1 cellular context compared by ENCODE assay signal in genomic region chr14:75126679-75127473, GRCh38.
TF ChIP-seq lines count a peak whose summit lies in the region.

NEK9 (minus strand) TSS chr14:75127048; CDS start chr14:75126921, 127 bp downstream.

TF ChIP-seq in HepG2, 621 proteins besides CTCF, POLR2A, EP300 and RAD21 (continued from another document and continues in another):
- no peak; the same call in 1 of the 2 replicates for TF ChIP-seq KIAA2018 (CRISPR knock-in tag; IDR thresholded peaks at IDR 0.05; ENCODE audit: borderline replicate concordance)
- no peak for TF ChIP-seq NPAS2 (CRISPR knock-in tag; IDR thresholded peaks at IDR 0.05; ENCODE audit: borderline replicate concordance)
- TF ChIP-seq ZMAT5 (CRISPR knock-in tag; IDR thresholded peaks at IDR 0.05; ENCODE audit: borderline replicate concordance, low read depth), result no peak
- peak; percentile 83 for TF ChIP-seq MAX (IDR thresholded peaks at IDR 0.05)
- TF ChIP-seq HOXA3 (CRISPR knock-in tag; IDR thresholded peaks at IDR 0.05), result peak; percentile 88
- TF ChIP-seq SMARCE1 (IDR thresholded peaks at IDR 0.05; ENCODE audit: borderline replicate concordance), result no peak
- peak; percentile 75; the same call in 1 of the 2 replicates for TF ChIP-seq ZNF232 (CRISPR knock-in tag; IDR thresholded peaks at IDR 0.05; ENCODE audit: borderline replicate concordance)
- TF ChIP-seq, protein P1, sequence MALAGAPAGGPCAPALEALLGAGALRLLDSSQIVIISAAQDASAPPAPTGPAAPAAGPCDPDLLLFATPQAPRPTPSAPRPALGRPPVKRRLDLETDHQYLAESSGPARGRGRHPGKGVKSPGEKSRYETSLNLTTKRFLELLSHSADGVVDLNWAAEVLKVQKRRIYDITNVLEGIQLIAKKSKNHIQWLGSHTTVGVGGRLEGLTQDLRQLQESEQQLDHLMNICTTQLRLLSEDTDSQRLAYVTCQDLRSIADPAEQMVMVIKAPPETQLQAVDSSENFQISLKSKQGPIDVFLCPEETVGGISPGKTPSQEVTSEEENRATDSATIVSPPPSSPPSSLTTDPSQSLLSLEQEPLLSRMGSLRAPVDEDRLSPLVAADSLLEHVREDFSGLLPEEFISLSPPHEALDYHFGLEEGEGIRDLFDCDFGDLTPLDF (CRISPR knock-in tag; IDR thresholded peaks at IDR 0.05), result peak; percentile 51
- TF ChIP-seq RFX3 (CRISPR knock-in tag; IDR thresholded peaks at IDR 0.05), result peak; percentile 40; the same call in 1 of the 2 replicates
- peak; percentile 77 for TF ChIP-seq POGK (CRISPR knock-in tag; conservative IDR thresholded peaks at IDR 0.05)
- TF ChIP-seq, protein P2, sequence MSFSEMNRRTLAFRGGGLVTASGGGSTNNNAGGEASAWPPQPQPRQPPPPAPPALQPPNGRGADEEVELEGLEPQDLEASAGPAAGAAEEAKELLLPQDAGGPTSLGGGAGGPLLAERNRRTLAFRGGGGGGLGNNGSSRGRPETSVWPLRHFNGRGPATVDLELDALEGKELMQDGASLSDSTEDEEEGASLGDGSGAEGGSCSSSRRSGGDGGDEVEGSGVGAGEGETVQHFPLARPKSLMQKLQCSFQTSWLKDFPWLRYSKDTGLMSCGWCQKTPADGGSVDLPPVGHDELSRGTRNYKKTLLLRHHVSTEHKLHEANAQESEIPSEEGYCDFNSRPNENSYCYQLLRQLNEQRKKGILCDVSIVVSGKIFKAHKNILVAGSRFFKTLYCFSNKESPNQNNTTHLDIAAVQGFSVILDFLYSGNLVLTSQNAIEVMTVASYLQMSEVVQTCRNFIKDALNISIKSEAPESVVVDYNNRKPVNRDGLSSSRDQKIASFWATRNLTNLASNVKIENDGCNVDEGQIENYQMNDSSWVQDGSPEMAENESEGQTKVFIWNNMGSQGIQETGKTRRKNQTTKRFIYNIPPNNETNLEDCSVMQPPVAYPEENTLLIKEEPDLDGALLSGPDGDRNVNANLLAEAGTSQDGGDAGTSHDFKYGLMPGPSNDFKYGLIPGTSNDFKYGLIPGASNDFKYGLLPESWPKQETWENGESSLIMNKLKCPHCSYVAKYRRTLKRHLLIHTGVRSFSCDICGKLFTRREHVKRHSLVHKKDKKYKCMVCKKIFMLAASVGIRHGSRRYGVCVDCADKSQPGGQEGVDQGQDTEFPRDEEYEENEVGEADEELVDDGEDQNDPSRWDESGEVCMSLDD (CRISPR knock-in tag; IDR thresholded peaks at IDR 0.05; ENCODE audit: borderline replicate concordance), result no peak
- TF ChIP-seq, protein P3, sequence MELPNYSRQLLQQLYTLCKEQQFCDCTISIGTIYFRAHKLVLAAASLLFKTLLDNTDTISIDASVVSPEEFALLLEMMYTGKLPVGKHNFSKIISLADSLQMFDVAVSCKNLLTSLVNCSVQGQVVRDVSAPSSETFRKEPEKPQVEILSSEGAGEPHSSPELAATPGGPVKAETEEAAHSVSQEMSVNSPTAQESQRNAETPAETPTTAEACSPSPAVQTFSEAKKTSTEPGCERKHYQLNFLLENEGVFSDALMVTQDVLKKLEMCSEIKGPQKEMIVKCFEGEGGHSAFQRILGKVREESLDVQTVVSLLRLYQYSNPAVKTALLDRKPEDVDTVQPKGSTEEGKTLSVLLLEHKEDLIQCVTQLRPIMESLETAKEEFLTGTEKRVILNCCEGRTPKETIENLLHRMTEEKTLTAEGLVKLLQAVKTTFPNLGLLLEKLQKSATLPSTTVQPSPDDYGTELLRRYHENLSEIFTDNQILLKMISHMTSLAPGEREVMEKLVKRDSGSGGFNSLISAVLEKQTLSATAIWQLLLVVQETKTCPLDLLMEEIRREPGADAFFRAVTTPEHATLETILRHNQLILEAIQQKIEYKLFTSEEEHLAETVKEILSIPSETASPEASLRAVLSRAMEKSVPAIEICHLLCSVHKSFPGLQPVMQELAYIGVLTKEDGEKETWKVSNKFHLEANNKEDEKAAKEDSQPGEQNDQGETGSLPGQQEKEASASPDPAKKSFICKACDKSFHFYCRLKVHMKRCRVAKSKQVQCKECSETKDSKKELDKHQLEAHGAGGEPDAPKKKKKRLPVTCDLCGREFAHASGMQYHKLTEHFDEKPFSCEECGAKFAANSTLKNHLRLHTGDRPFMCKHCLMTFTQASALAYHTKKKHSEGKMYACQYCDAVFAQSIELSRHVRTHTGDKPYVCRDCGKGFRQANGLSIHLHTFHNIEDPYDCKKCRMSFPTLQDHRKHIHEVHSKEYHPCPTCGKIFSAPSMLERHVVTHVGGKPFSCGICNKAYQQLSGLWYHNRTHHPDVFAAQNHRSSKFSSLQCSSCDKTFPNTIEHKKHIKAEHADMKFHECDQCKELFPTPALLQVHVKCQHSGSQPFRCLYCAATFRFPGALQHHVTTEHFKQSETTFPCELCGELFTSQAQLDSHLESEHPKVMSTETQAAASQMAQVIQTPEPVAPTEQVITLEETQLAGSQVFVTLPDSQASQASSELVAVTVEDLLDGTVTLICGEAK (IDR thresholded peaks at IDR 0.05), result peak; percentile 79
- TF ChIP-seq, protein P3 (CRISPR knock-in tag; IDR thresholded peaks at IDR 0.05), result peak; percentile 88
- TF ChIP-seq RBFOX2 (IDR thresholded peaks at IDR 0.05; ENCODE audit: low read depth, low read length), result peak; percentile 99
- TF ChIP-seq, protein P4, sequence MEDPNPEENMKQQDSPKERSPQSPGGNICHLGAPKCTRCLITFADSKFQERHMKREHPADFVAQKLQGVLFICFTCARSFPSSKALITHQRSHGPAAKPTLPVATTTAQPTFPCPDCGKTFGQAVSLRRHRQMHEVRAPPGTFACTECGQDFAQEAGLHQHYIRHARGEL (CRISPR knock-in tag; IDR thresholded peaks at IDR 0.05), result no peak
- TF ChIP-seq ZFP82 (CRISPR knock-in tag; IDR thresholded peaks at IDR 0.05; ENCODE audit: borderline replicate concordance), result no peak
- no peak for TF ChIP-seq XBP1 (CRISPR knock-in tag; IDR thresholded peaks at IDR 0.05)
- TF ChIP-seq ZNF773 (CRISPR knock-in tag; IDR thresholded peaks at IDR 0.05; ENCODE audit: borderline replicate concordance), result peak; percentile 58; the same call in 1 of the 2 replicates
- TF ChIP-seq, protein P5, sequence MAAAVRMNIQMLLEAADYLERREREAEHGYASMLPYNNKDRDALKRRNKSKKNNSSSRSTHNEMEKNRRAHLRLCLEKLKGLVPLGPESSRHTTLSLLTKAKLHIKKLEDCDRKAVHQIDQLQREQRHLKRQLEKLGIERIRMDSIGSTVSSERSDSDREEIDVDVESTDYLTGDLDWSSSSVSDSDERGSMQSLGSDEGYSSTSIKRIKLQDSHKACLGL (CRISPR knock-in tag; IDR thresholded peaks at IDR 0.05), result peak; percentile 80
- peak; percentile 27; the same call in 1 of the 2 replicates for TF ChIP-seq ZBTB3 (CRISPR knock-in tag; IDR thresholded peaks at IDR 0.05; ENCODE audit: borderline replicate concordance, low read depth)
- TF ChIP-seq, protein P6, sequence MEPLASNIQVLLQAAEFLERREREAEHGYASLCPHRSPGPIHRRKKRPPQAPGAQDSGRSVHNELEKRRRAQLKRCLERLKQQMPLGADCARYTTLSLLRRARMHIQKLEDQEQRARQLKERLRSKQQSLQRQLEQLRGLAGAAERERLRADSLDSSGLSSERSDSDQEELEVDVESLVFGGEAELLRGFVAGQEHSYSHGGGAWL (CRISPR knock-in tag; IDR thresholded peaks at IDR 0.05), result peak; percentile 95
- no peak for TF ChIP-seq FLYWCH1 (CRISPR knock-in tag; IDR thresholded peaks at IDR 0.05)
- no peak for TF ChIP-seq ATAD3A (CRISPR knock-in tag; IDR thresholded peaks at IDR 0.05)
